ENCODE assay signal across 8 cellular contexts in genomic region chr2:66576381-66577330, GRCh38.
DNase-seq lines count a peak whose midpoint lies in the region; ATAC-seq and TF ChIP-seq lines count a peak whose summit lies in the region.

No MANE protein-coding gene starts in this region.

- H3K9me3 ChIP-seq in right lobe of liver: no peaks in the 10 kb centered on the region
- H3K9me3 ChIP-seq in tibial artery: no peaks in the 10 kb centered on the region
- no peaks in the 10 kb centered on the region for H3K9me3 ChIP-seq in BE2C

- H3K9me3 Mint-ChIP-seq in IgD-negative memory B cell: peaks cover 0 to 6% (median 0%) of the 10 kb centered on the region in 3 donors

- TF ChIP-seq CTCF in right lobe of liver (IDR thresholded peaks at IDR 0.05): no peak
- no peak for TF ChIP-seq CTCF in tibial artery (IDR thresholded peaks at IDR 0.05)
- TF ChIP-seq CTCF in BE2C (IDR thresholded peaks at IDR 0.05; ENCODE audit: low read depth, low read length): no peak

- intact Hi-C loops in right lobe of liver (cut with DNase I) (loop anchor here in 1 of 2 donors (5.0 kb wide), 1 partner anchor 144 kb away; no protein-coding TSS in a partner anchor), tibial artery (cut with DNase I; ENCODE audit: low total_unique reads) (loop anchor here (2.0 to 10.0 kb wide), 2 partner anchors 146 to 1268 kb away; no protein-coding TSS in a partner anchor)

- peaks cover 4% of the 10 kb centered on the region for H3K36me3 Mint-ChIP-seq in IgD-negative memory B cell

- H3K4me1 ChIP-seq in right lobe of liver (peaks cover 0 to 24% (median 9%) of the 10 kb centered on the region in 4 donors), tibial artery (peaks cover 0 to 41% (median 28%) of the 10 kb centered on the region in 4 donors), BE2C (no peaks in the 10 kb centered on the region; the same call in 1 of the 2 replicates)

- H3K27me3 Mint-ChIP-seq in IgD-negative memory B cell: peaks cover 52% of the 10 kb centered on the region

- ATAC-seq in right lobe of liver (peak; percentile 53 to 71 (median 60)), GM19395 (IDR thresholded peaks at IDR 0.05; ENCODE audit: unreplicated experiment) (no peak)

- WGBS in right lobe of liver (ENCODE audit: insufficient coverage, low coverage, low lambda C conversion rate, missing lambda C conversion rate): 3% methylated on average over 21 of the region's 45 CpGs

- peaks cover 4 to 46% of the 10 kb centered on the region in 2 donors for H3K27me3 ChIP-seq in right lobe of liver
- peaks cover 5 to 61% of the 10 kb centered on the region in 2 donors for H3K27me3 ChIP-seq in tibial artery
- H3K27me3 ChIP-seq in BE2C: no peaks in the 10 kb centered on the region

- H3K27ac Mint-ChIP-seq in IgD-negative memory B cell: peak overlapping the region in 2 of 3 donors; percentile 39 to 60

- H3K4me1 Mint-ChIP-seq in IgD-negative memory B cell: peaks cover 0 to 11% (median 9%) of the 10 kb centered on the region in 3 donors

- no peaks in the 10 kb centered on the region for H3K36me3 ChIP-seq in right lobe of liver
- H3K36me3 ChIP-seq in tibial artery: peaks cover 0 to 8% (median 0%) of the 10 kb centered on the region in 3 donors
- no peaks in the 10 kb centered on the region for H3K36me3 ChIP-seq in BE2C

- TF ChIP-seq POLR2A in right lobe of liver (IDR thresholded peaks at IDR 0.05): no peak

- peak overlapping the region in 1 of 3 donors; percentile 9 for H3K27ac ChIP-seq in right lobe of liver
- H3K27ac ChIP-seq in tibial artery: peak overlapping the region in 1 of 2 donors; percentile 50

- peak overlapping the region; percentile 30 to 60 (median 32) for H3K4me3 ChIP-seq in right lobe of liver
- H3K4me3 ChIP-seq in tibial artery: peak overlapping the region; percentile 55 to 75
- no peak overlapping the region for H3K4me3 ChIP-seq in BE2C (ENCODE audit: low read depth, low read length)

- peak overlapping the region in 1 of 4 donors; percentile 22 for H3K4me3 Mint-ChIP-seq in IgD-negative memory B cell

- DNase-seq in cerebellum (ENCODE audit: low spot score): peak; percentile 47
- peak in 2 of 3 donors; percentile 20 to 54 for DNase-seq in right lobe of liver
- no peak for DNase-seq in tibial artery
- DNase-seq in midbrain (lab: John Stamatoyannopoulos, UW): no peak
- DNase-seq in BE2C: no peak
- DNase-seq in D341Med (ENCODE audit: low spot score): no peak

Comparison
In these comparisons a context has a peak if more than half of its experiments do, and no peak if none do; other contexts are left out.
1. DNase-seq: peak in cerebellum (single experiment) and right lobe of liver (2 of 3); none in tibial artery (0 of 2), midbrain (single experiment), BE2C (single experiment) and D341Med (single experiment).